ENCODE assay signal across 22 cellular contexts in the genomic region with DNA sequence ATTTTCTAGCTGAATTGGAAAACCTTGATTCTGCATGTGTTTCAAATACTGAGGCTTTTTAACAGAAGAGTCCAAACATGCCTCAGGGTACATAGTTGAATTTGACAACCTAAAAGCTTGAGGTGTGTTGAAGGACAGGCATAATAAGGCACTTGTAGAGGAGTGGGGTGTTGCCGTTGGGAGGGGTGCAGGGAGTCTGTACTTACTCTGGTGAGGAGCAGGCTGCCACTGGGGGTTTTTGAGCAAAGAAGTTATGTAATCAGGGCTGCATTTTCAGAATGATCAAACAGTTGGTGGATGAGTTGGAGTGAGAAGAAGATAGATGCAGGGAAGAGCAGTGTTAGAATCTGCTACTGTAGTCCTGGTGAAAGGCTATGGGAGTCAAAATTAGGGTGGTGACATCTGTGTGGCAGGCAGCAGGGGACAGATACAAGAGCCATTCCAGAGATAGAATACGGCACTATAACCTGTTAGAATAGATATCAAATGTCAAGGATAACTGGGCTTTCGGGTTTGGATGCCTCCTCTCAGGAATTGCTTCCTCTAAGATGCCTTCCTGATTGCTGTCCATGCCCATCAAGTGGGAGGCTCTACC.
DNase-seq lines count a peak whose midpoint lies in the region; ATAC-seq, FAIRE-seq and TF ChIP-seq lines count a peak whose summit lies in the region.
"Had no signal": no experiment of that assay in that cellular context is flagged by ENCODE, and none has a peak within 500 bp of the region (broad histone marks: within the 10 kb centered on the region; RNA-seq: fewer than 3 reads in every experiment).

No MANE protein-coding gene starts in this region.

- H3K4me2 ChIP-seq in astrocyte (ENCODE audit: low read length), result peak overlapping the region; percentile 41
- peak overlapping the region; percentile 65 for H3K4me2 ChIP-seq in smooth muscle cell

- H3K4me1 ChIP-seq in astrocyte (ENCODE audit: insufficient read depth, low read length), result peaks cover 17% of the 10 kb centered on the region
- H3K4me1 ChIP-seq in left lung, result peaks cover 9 to 58% of the 10 kb centered on the region in 2 donors
- H3K4me1 ChIP-seq in smooth muscle cell (ENCODE audit: low read depth), result peaks cover 12% of the 10 kb centered on the region

- H3K4me1 Mint-ChIP-seq in activated CD4-positive, alpha-beta T cell treated with anti-CD3 and anti-CD28 coated beads, Interleukin-2, amount 10 ng/mL, durations not matched to agents 7 days and 5 days, result peaks cover 18% of the 10 kb centered on the region
- no peaks in the 10 kb centered on the region for H3K4me1 Mint-ChIP-seq in activated CD4-positive, alpha-beta T cell treated with anti-CD3 and anti-CD28 coated beads for 36 hours
- H3K4me1 Mint-ChIP-seq in astrocyte (ENCODE audit: low read depth, unreplicated experiment), result peaks cover 89% of the 10 kb centered on the region
- H3K4me1 Mint-ChIP-seq: memory B cell had no signal

- H3K27ac Mint-ChIP-seq in activated CD4-positive, alpha-beta T cell treated with anti-CD3 and anti-CD28 coated beads, Interleukin-2, amount 10 ng/mL, durations not matched to agents 7 days and 5 days, result peak overlapping the region; percentile 50
- no peak overlapping the region for H3K27ac Mint-ChIP-seq in activated CD4-positive, alpha-beta T cell treated with anti-CD3 and anti-CD28 coated beads for 36 hours
- peak overlapping the region; percentile 84 for H3K27ac Mint-ChIP-seq in astrocyte (ENCODE audit: unreplicated experiment)
- H3K27ac Mint-ChIP-seq: activated B cell treated with CpG ODN at 0.5 μM for 24 hours; activated T-helper 17 cell treated with anti-CD3 and anti-CD28 coated beads, Interleukin-2, amount 50 U/mL, for 72 hours; memory B cell; stimulated activated naive B cell treated with anti-CD40 and anti-IgM and Interleukin-4, amounts not matched to agents 10 μg/mL and 1 μg/mL and 100 μg/mL, for 72 hours had no signal

- H3K36me3 ChIP-seq in astrocyte (ENCODE audit: insufficient read depth, low read length) (peaks cover 48% of the 10 kb centered on the region), left lung (peaks cover 0 to 59% of the 10 kb centered on the region in 2 donors), smooth muscle cell (ENCODE audit: low read depth) (peaks cover 3% of the 10 kb centered on the region)

- H3K27ac ChIP-seq in astrocyte (ENCODE audit: low read depth, low read length) (peak overlapping the region; percentile 40), left lung (no peak overlapping the region), smooth muscle cell (ENCODE audit: low read depth) (peak overlapping the region; percentile 88)
- H3K27ac ChIP-seq: C4-2B, RWPE1, tibial nerve had no signal

- WGBS in smooth muscle cell (ENCODE audit: low lambda C conversion rate), result 55% methylated on average over 3 of the region's 3 CpGs

- no peaks in the 10 kb centered on the region for H3K27me3 Mint-ChIP-seq in activated CD4-positive, alpha-beta T cell treated with anti-CD3 and anti-CD28 coated beads, Interleukin-2, amount 10 ng/mL, durations not matched to agents 7 days and 5 days
- no peaks in the 10 kb centered on the region for H3K27me3 Mint-ChIP-seq in activated CD4-positive, alpha-beta T cell treated with anti-CD3 and anti-CD28 coated beads for 36 hours
- H3K27me3 Mint-ChIP-seq in astrocyte (ENCODE audit: low read depth, unreplicated experiment), result no peaks in the 10 kb centered on the region
- H3K27me3 Mint-ChIP-seq: activated B cell treated with CpG ODN at 0.5 μM for 24 hours; activated T-helper 17 cell treated with anti-CD3 and anti-CD28 coated beads, Interleukin-2, amount 50 U/mL, for 72 hours; memory B cell; stimulated activated naive B cell treated with anti-CD40 and anti-IgM and Interleukin-4, amounts not matched to agents 10 μg/mL and 1 μg/mL and 100 μg/mL, for 72 hours had no signal

- H3K9me3 Mint-ChIP-seq in activated CD4-positive, alpha-beta T cell treated with anti-CD3 and anti-CD28 coated beads, Interleukin-2, amount 10 ng/mL, durations not matched to agents 7 days and 5 days, result no peaks in the 10 kb centered on the region
- no peaks in the 10 kb centered on the region for H3K9me3 Mint-ChIP-seq in activated CD4-positive, alpha-beta T cell treated with anti-CD3 and anti-CD28 coated beads for 36 hours (ENCODE audit: low read depth)
- H3K9me3 Mint-ChIP-seq in astrocyte (ENCODE audit: unreplicated experiment), result no peaks in the 10 kb centered on the region
- H3K9me3 Mint-ChIP-seq: activated B cell treated with CpG ODN at 0.5 μM for 24 hours; activated T-helper 17 cell treated with anti-CD3 and anti-CD28 coated beads, Interleukin-2, amount 50 U/mL, for 72 hours; memory B cell; stimulated activated naive B cell treated with anti-CD40 and anti-IgM and Interleukin-4, amounts not matched to agents 10 μg/mL and 1 μg/mL and 100 μg/mL, for 72 hours had no signal

- intact Hi-C loops in activated CD4-positive, alpha-beta T cell treated with anti-CD3 and anti-CD28 coated beads for 36 hours (cut with DNase I, micrococcal nuclease), result no loop called here
- intact Hi-C loops in left lung (cut with DNase I), result no loop called here

- no peak for DNase-seq in activated CD4-positive, alpha-beta T cell treated with anti-CD3 and anti-CD28 coated beads, Interleukin-2, amount 10 ng/mL, durations not matched to agents 7 days and 5 days
- no peak for DNase-seq in activated CD4-positive, alpha-beta T cell treated with anti-CD3 and anti-CD28 coated beads for 36 hours
- DNase-seq in astrocyte (ENCODE audit: low read depth) (no peak), left lung (no peak), smooth muscle cell (lab: John Stamatoyannopoulos, UW; ENCODE audit: unreplicated experiment) (no peak), GM13976 (ENCODE audit: low spot score) (no peak), HTR-8/SVneo (ENCODE audit: insufficient read length, low spot score) (no peak), NCI-H146 treated with DMSO at 0.1 percent for 48 hours (lab: John Stamatoyannopoulos, UW; ENCODE audit: unreplicated experiment) (no peak)
- DNase-seq: activated B cell treated with CpG ODN at 0.5 μM for 24 hours; activated CD8-positive, alpha-beta memory T cell treated with anti-CD3 and anti-CD28 coated beads for 24 hours; glutamatergic neuron; MG63; NCI-H187 treated with DMSO at 0.1 percent for 48 hours; NCI-H510A; stimulated activated naive B cell treated with anti-CD40 and anti-IgM and Interleukin-4, amounts not matched to agents 10 μg/mL and 1 μg/mL and 100 μg/mL, for 72 hours had no signal

- no peaks in the 10 kb centered on the region for H3K27me3 ChIP-seq in astrocyte (ENCODE audit: insufficient read depth, low read length)
- no peaks in the 10 kb centered on the region for H3K27me3 ChIP-seq in left lung
- H3K27me3 ChIP-seq in smooth muscle cell (ENCODE audit: low read depth), result no peaks in the 10 kb centered on the region
- H3K27me3 ChIP-seq: MG63, tibial nerve had no signal

- CTCF ChIA-PET in activated CD4-positive, alpha-beta T cell treated with anti-CD3 and anti-CD28 coated beads, Interleukin-2, amount 10 ng/mL, durations not matched to agents 7 days and 5 days (lab: Charles Lee), result interaction anchor here (0.6 to 0.8 kb wide), 3 partner anchors 11 to 632 kb away, joined by 3 to 5 read pairs (median 3); no protein-coding TSS in a partner anchor
- CTCF ChIA-PET in activated CD4-positive, alpha-beta T cell treated with anti-CD3 and anti-CD28 coated beads for 36 hours (lab: Charles Lee), result no interaction called here

- no peaks in the 10 kb centered on the region for H3K9me3 ChIP-seq in astrocyte (ENCODE audit: insufficient read depth, low read depth, low read length)
- no peaks in the 10 kb centered on the region for H3K9me3 ChIP-seq in left lung
- no peaks in the 10 kb centered on the region for H3K9me3 ChIP-seq in smooth muscle cell (replicated peaks; ENCODE audit: low read depth)
- H3K9me3 ChIP-seq: MG63, tibial nerve had no signal

- no peaks in the 10 kb centered on the region for H3K36me3 Mint-ChIP-seq in activated CD4-positive, alpha-beta T cell treated with anti-CD3 and anti-CD28 coated beads, Interleukin-2, amount 10 ng/mL, durations not matched to agents 7 days and 5 days (ENCODE audit: low read depth)
- H3K36me3 Mint-ChIP-seq in activated CD4-positive, alpha-beta T cell treated with anti-CD3 and anti-CD28 coated beads for 36 hours (ENCODE audit: low read depth), result no peaks in the 10 kb centered on the region
- H3K36me3 Mint-ChIP-seq in astrocyte (ENCODE audit: low read depth, unreplicated experiment), result peaks cover 24% of the 10 kb centered on the region

- in situ Hi-C loops in GM13976 (cut with MboI; ENCODE audit: low sequenced_read_pairs, unreplicated experiment), result no loop called here

- no peak overlapping the region for H3K4me3 ChIP-seq in astrocyte (ENCODE audit: insufficient read depth, low read depth, low read length)
- H3K4me3 ChIP-seq in left lung, result no peak overlapping the region
- H3K4me3 ChIP-seq in smooth muscle cell, result no peak overlapping the region
- H3K4me3 ChIP-seq: MG63, tibial nerve had no signal

- no peak for ATAC-seq in activated CD4-positive, alpha-beta T cell treated with anti-CD3 and anti-CD28 coated beads for 36 hours
- peak; percentile 70 for ATAC-seq in left lung
- ATAC-seq: activated T-helper 17 cell treated with anti-CD3 and anti-CD28 coated beads, Interleukin-2, amount 50 U/mL, for 72 hours; stimulated activated naive B cell treated with anti-CD40 and anti-IgM and Interleukin-4, amounts not matched to agents 10 μg/mL and 1 μg/mL and 100 μg/mL, for 72 hours had no signal

- peak overlapping the region; percentile 30 for H3K9ac ChIP-seq in astrocyte (ENCODE audit: low read length)
- peak overlapping the region; percentile 14 for H3K9ac ChIP-seq in smooth muscle cell (ENCODE audit: low read depth)

- peaks cover 51% of the 10 kb centered on the region for H3F3A ChIP-seq in smooth muscle cell (ENCODE audit: low read depth)

- FAIRE-seq in astrocyte (lab: Jason Lieb, UNC), result no peak
- FAIRE-seq in HTR-8/SVneo (lab: Jason Lieb, UNC), result no peak
- FAIRE-seq: A204.1, islet of Langerhans had no signal

- TF ChIP-seq CTCF in astrocyte (IDR thresholded peaks at IDR 0.05; ENCODE audit: insufficient read depth, low read depth, low read length) (no peak), left lung (IDR thresholded peaks at IDR 0.05) (no peak), smooth muscle cell (IDR thresholded peaks at IDR 0.05; ENCODE audit: borderline replicate concordance, insufficient read depth, poor library complexity, severe bottlenecking) (no peak), GM13976 (IDR thresholded peaks at IDR 0.05; ENCODE audit: borderline replicate concordance, control extremely low read depth, extremely low read depth, insufficient read depth, missing control alignments) (no peak)

- H4K20me1 ChIP-seq in astrocyte (ENCODE audit: insufficient read depth, low read length), result peaks cover 53% of the 10 kb centered on the region
- peaks cover 100% of the 10 kb centered on the region for H4K20me1 ChIP-seq in smooth muscle cell (ENCODE audit: low read depth)

- H2AFZ ChIP-seq in astrocyte (ENCODE audit: low read depth, low read length), result no peak overlapping the region
- no peak overlapping the region for H2AFZ ChIP-seq in smooth muscle cell (ENCODE audit: low read depth)

- H3K79me2 ChIP-seq in astrocyte (ENCODE audit: insufficient read depth, low read length) (peaks cover 78% of the 10 kb centered on the region), smooth muscle cell (ENCODE audit: low read depth) (peaks cover 99% of the 10 kb centered on the region)

- H3K4me3 Mint-ChIP-seq in activated CD4-positive, alpha-beta T cell treated with anti-CD3 and anti-CD28 coated beads, Interleukin-2, amount 10 ng/mL, durations not matched to agents 7 days and 5 days, result no peak overlapping the region
- H3K4me3 Mint-ChIP-seq in activated CD4-positive, alpha-beta T cell treated with anti-CD3 and anti-CD28 coated beads for 36 hours, result no peak overlapping the region
- H3K4me3 Mint-ChIP-seq in astrocyte (ENCODE audit: unreplicated experiment), result peak overlapping the region; percentile 70
- H3K4me3 Mint-ChIP-seq: activated B cell treated with CpG ODN at 0.5 μM for 24 hours; activated T-helper 17 cell treated with anti-CD3 and anti-CD28 coated beads, Interleukin-2, amount 50 U/mL, for 72 hours; memory B cell; stimulated activated naive B cell treated with anti-CD40 and anti-IgM and Interleukin-4, amounts not matched to agents 10 μg/mL and 1 μg/mL and 100 μg/mL, for 72 hours had no signal

- POLR2A ChIA-PET in activated CD4-positive, alpha-beta T cell treated with anti-CD3 and anti-CD28 coated beads, Interleukin-2, amount 10 ng/mL, durations not matched to agents 7 days and 5 days (lab: Charles Lee), result no interaction called here
- POLR2A ChIA-PET in activated CD4-positive, alpha-beta T cell treated with anti-CD3 and anti-CD28 coated beads for 36 hours (lab: Charles Lee), result no interaction called here

Comparison
In these comparisons a context has a peak if more than half of its experiments do, and no peak if none do; other contexts are left out.
1. H3K27ac ChIP-seq: peak in astrocyte (single experiment) and smooth muscle cell (single experiment); none in left lung (0 of 2).